In the genomic region with DNA sequence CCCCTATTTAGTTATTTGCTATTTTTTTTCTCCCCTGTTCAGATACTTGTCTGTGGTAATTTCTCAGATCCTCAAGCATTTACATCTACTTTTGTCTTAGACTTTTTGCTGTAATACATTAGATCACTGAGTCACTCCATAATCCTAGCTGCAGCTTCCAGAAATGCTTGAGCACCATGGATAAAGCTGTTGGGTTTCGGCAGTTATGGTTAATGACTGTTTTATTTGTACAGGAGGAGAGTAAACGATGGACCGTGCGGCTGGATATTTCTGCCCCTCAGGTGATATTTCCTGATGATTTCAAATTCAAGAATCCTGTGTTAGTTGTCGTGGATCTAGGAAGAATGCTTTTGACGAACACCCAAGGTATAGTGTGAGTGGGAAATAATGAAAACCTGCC, we compare ENCODE assay signal across 10 cellular contexts.
"Had no signal": no experiment of that assay in that cellular context is flagged by ENCODE, and none has a peak within 500 bp of the region (broad histone marks: within the 10 kb centered on the region; RNA-seq: fewer than 3 reads in every experiment).

No MANE protein-coding gene starts in this region.

- ATAC-seq: gastroesophageal sphincter had no signal

- FAIRE-seq: bronchial epithelial cell, TTC549 had no signal

- DNase-seq: activated CD8-positive, alpha-beta memory T cell treated with anti-CD3 and anti-CD28 coated beads for 24 hours; activated CD8-positive, alpha-beta memory T cell treated with anti-CD3 and anti-CD28 coated beads, Interleukin-2, amount 50 U/mL, for 4 hours; activated T-cell treated with anti-CD3 and anti-CD28 coated beads, Interleukin-2, amount 50 U/mL, for 24 hours; dorsolateral prefrontal cortex; endodermal cell; esophagus squamous epithelium; right lobe of liver had no signal
